ENCODE assay signal across 1 cellular context in the genomic region with DNA sequence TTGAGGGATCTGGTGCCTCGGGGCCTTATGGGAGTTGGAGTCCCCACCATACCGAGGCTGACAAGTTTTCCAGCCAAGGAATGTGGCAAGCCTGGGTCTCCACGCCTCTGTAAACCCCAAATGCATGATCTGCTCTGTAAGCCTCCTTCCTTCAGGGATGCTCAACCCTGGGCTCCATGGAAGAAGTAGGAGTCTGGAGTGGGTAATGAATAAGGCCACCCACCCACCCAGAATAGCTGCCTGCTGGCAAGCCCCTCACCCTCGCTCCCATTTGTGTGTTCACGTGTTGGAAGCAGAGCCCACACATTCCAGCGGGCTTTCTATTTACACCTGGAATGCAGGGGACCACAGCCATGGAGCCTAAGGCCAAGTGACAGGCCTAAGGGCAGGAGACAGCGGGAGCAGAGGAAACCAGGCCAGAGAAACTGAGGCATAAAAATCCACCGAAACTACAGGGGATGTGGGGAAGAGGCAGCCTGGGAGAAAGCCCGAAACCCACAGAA.
TF ChIP-seq lines count a peak whose summit lies in the region.

No MANE protein-coding gene starts in this region.

TF ChIP-seq in HepG2, 621 proteins besides CTCF, POLR2A, EP300 and RAD21 (continued from another document):
- TF ChIP-seq, protein P1, sequence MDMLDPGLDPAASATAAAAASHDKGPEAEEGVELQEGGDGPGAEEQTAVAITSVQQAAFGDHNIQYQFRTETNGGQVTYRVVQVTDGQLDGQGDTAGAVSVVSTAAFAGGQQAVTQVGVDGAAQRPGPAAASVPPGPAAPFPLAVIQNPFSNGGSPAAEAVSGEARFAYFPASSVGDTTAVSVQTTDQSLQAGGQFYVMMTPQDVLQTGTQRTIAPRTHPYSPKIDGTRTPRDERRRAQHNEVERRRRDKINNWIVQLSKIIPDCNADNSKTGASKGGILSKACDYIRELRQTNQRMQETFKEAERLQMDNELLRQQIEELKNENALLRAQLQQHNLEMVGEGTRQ (IDR thresholded peaks at IDR 0.05; ENCODE audit: low read depth, low read length): no peak
- TF ChIP-seq, protein P1 (CRISPR knock-in tag; IDR thresholded peaks at IDR 0.05; ENCODE audit: borderline replicate concordance): no peak
- no peak for TF ChIP-seq SRSF9 (IDR thresholded peaks at IDR 0.05; ENCODE audit: borderline replicate concordance, insufficient read depth, low read depth, low read length, poor library complexity, severe bottlenecking)
- 0 out of 2 replicates have a peak, but pooled peaks have one; percentile 8 for TF ChIP-seq HOXA5 (CRISPR knock-in tag; IDR thresholded peaks at IDR 0.05)
- TF ChIP-seq, protein P2, sequence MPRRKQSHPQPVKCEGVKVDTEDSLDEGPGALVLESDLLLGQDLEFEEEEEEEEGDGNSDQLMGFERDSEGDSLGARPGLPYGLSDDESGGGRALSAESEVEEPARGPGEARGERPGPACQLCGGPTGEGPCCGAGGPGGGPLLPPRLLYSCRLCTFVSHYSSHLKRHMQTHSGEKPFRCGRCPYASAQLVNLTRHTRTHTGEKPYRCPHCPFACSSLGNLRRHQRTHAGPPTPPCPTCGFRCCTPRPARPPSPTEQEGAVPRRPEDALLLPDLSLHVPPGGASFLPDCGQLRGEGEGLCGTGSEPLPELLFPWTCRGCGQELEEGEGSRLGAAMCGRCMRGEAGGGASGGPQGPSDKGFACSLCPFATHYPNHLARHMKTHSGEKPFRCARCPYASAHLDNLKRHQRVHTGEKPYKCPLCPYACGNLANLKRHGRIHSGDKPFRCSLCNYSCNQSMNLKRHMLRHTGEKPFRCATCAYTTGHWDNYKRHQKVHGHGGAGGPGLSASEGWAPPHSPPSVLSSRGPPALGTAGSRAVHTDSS (CRISPR knock-in tag; conservative IDR thresholded peaks at IDR 0.05): peak; percentile 97; the same call in 1 of the 2 replicates
- no peak for TF ChIP-seq NR1H2 (CRISPR knock-in tag; IDR thresholded peaks at IDR 0.05; ENCODE audit: borderline replicate concordance, low read depth)
- TF ChIP-seq ZNF430 (CRISPR knock-in tag; IDR thresholded peaks at IDR 0.05): 0 out of 2 replicates have a peak, but pooled peaks have one; percentile 4
- peak; percentile 5; the same call in 1 of the 2 replicates for TF ChIP-seq SSRP1 (CRISPR knock-in tag; IDR thresholded peaks at IDR 0.05)
- peak; percentile 2; the same call in 1 of the 2 replicates for TF ChIP-seq CEBPB (IDR thresholded peaks at IDR 0.05; ENCODE audit: borderline replicate concordance, low read depth, low read length)
- peak; percentile 4; the same call in 1 of the 2 replicates for TF ChIP-seq SMAD3 (CRISPR knock-in tag; IDR thresholded peaks at IDR 0.05)
- peak; percentile 59 for TF ChIP-seq BHLHE40 (IDR thresholded peaks at IDR 0.05; ENCODE audit: low read length)
- 0 out of 2 replicates have a peak, but pooled peaks have one; percentile 84 for TF ChIP-seq ZFP62 (CRISPR knock-in tag; IDR thresholded peaks at IDR 0.05)
- TF ChIP-seq E2F1 (CRISPR knock-in tag; IDR thresholded peaks at IDR 0.05): 0 out of 2 replicates have a peak, but pooled peaks have one; percentile 12
- TF ChIP-seq MYC (CRISPR knock-in tag; IDR thresholded peaks at IDR 0.05; ENCODE audit: borderline replicate concordance): peak; percentile 46; the same call in 1 of the 2 replicates
- no peak; the same call in 1 of the 2 replicates for TF ChIP-seq STAG1 (CRISPR knock-in tag; IDR thresholded peaks at IDR 0.05)
- TF ChIP-seq ZNF460 (CRISPR knock-in tag; IDR thresholded peaks at IDR 0.05; ENCODE audit: borderline replicate concordance): no peak
- TF ChIP-seq DMAP1 (CRISPR knock-in tag; IDR thresholded peaks at IDR 0.05): no peak
- 0 out of 2 replicates have a peak, but pooled peaks have one; percentile 25 for TF ChIP-seq ELF3 (CRISPR knock-in tag; IDR thresholded peaks at IDR 0.05)
TF ChIP-seq in HepG2: peak in this region for 31.
